In genomic region chr9:20357207-20357503, GRCh38 we compare ENCODE assay signal across 15 cellular contexts.
DNase-seq lines count a peak whose midpoint lies in the region; ATAC-seq and TF ChIP-seq lines count a peak whose summit lies in the region.
"Had no signal": no experiment of that assay in that cellular context is flagged by ENCODE, and none has a peak within 500 bp of the region (broad histone marks: within the 10 kb centered on the region; RNA-seq: fewer than 3 reads in every experiment).

No MANE protein-coding gene starts in this region.

- peak overlapping the region; percentile 67 for H3K27ac Mint-ChIP-seq in stimulated activated naive CD8-positive, alpha-beta T cell treated with anti-CD3 and anti-CD28 coated beads, Interleukin-15, Interleukin-2, amounts not matched to agents 100 ng/mL and 50 ng/mL, for 24 hours
- peak overlapping the region; percentile 94 for H3K27ac Mint-ChIP-seq in chondrocyte (ENCODE audit: unreplicated experiment)
- peak overlapping the region; percentile 49 to 94 (median 79) for H3K27ac Mint-ChIP-seq in naive thymus-derived CD4-positive, alpha-beta T cell

- ATAC-seq in stimulated activated naive CD8-positive, alpha-beta T cell treated with anti-CD3 and anti-CD28 coated beads, Interleukin-15, Interleukin-2, amounts not matched to agents 100 U/mL and 50 U/mL, for 24 hours: no peak
- no peak for ATAC-seq in naive thymus-derived CD4-positive, alpha-beta T cell

- peaks cover 0 to 35% of the 10 kb centered on the region in 2 donors for H3K4me1 ChIP-seq in naive thymus-derived CD4-positive, alpha-beta T cell (ENCODE audit: control insufficient read depth in 2 of 2, insufficient read depth in 2 of 2, low read length in 2 of 2)
- H3K4me1 ChIP-seq in vagina: peaks cover 16% of the 10 kb centered on the region

- CTCF ChIA-PET in naive thymus-derived CD4-positive, alpha-beta T cell (lab: Charles Lee): interaction anchor here (0.6 to 5.4 kb wide), 15 partner anchors 9 to 753 kb away, joined by 3 to 27 read pairs (median 4); partner anchors contain the start of gene MLLT3

- H3K4me3 ChIP-seq in naive thymus-derived CD4-positive, alpha-beta T cell (ENCODE audit: low read length): no peak overlapping the region
- no peak overlapping the region for H3K4me3 ChIP-seq in vagina
- H3K4me3 ChIP-seq: BLaER1 treated with 17β-estradiol and CSF1 and Interleukin-3, amounts not matched to agents 10 nM and 100 nM had no signal

- H3K4me1 Mint-ChIP-seq in stimulated activated naive CD8-positive, alpha-beta T cell treated with anti-CD3 and anti-CD28 coated beads, Interleukin-15, Interleukin-2, amounts not matched to agents 100 ng/mL and 50 ng/mL, for 24 hours (ENCODE audit: low read depth): peaks cover 85% of the 10 kb centered on the region
- peaks cover 54% of the 10 kb centered on the region for H3K4me1 Mint-ChIP-seq in chondrocyte (ENCODE audit: low read depth)
- peaks cover 30 to 88% (median 62%) of the 10 kb centered on the region in 7 donors for H3K4me1 Mint-ChIP-seq in naive thymus-derived CD4-positive, alpha-beta T cell

- H3K36me3 Mint-ChIP-seq in stimulated activated naive CD8-positive, alpha-beta T cell treated with anti-CD3 and anti-CD28 coated beads, Interleukin-15, Interleukin-2, amounts not matched to agents 100 ng/mL and 50 ng/mL, for 24 hours (ENCODE audit: low read depth): peaks cover 40% of the 10 kb centered on the region
- no peaks in the 10 kb centered on the region for H3K36me3 Mint-ChIP-seq in chondrocyte (ENCODE audit: low read depth)
- H3K36me3 Mint-ChIP-seq in naive thymus-derived CD4-positive, alpha-beta T cell: peaks cover 4 to 59% (median 35%) of the 10 kb centered on the region in 5 donors

- H3K27me3 Mint-ChIP-seq in stimulated activated naive CD8-positive, alpha-beta T cell treated with anti-CD3 and anti-CD28 coated beads, Interleukin-15, Interleukin-2, amounts not matched to agents 100 ng/mL and 50 ng/mL, for 24 hours: no peaks in the 10 kb centered on the region
- no peaks in the 10 kb centered on the region for H3K27me3 Mint-ChIP-seq in chondrocyte (ENCODE audit: low read depth)
- H3K27me3 Mint-ChIP-seq in naive thymus-derived CD4-positive, alpha-beta T cell: no peaks in the 10 kb centered on the region

- no peak for DNase-seq in stimulated activated naive CD8-positive, alpha-beta T cell treated with anti-CD3 and anti-CD28 coated beads, Interleukin-15, Interleukin-2, amounts not matched to agents 100 U/mL and 50 U/mL, for 24 hours
- DNase-seq in chondrocyte (ENCODE audit: low spot score): no peak
- no peak for DNase-seq in naive thymus-derived CD4-positive, alpha-beta T cell
- no peak for DNase-seq in vagina (ENCODE audit: extremely low spot score in 2 of 2)
- no peak for DNase-seq in globus pallidus (ENCODE audit: low spot score)
- no peak for DNase-seq in NCI-H2227 (lab: John Stamatoyannopoulos, UW; ENCODE audit: unreplicated experiment)
- DNase-seq in activated CD8-positive, alpha-beta memory T cell treated with anti-CD3 and anti-CD28 coated beads, Interleukin-2, amount 50 U/mL, for 4 hours: no peak
- DNase-seq: activated effector memory CD4-positive, alpha-beta T cell treated with Interleukin-2 at 50 U/mL for 16 hours; midbrain; NCI-H1417; NCI-H526; SJCRH30; WERI-Rb-1 had no signal

- no peaks in the 10 kb centered on the region for H3K9me3 Mint-ChIP-seq in stimulated activated naive CD8-positive, alpha-beta T cell treated with anti-CD3 and anti-CD28 coated beads, Interleukin-15, Interleukin-2, amounts not matched to agents 100 ng/mL and 50 ng/mL, for 24 hours
- no peaks in the 10 kb centered on the region for H3K9me3 Mint-ChIP-seq in chondrocyte (ENCODE audit: low read depth)
- H3K9me3 Mint-ChIP-seq in naive thymus-derived CD4-positive, alpha-beta T cell: peaks cover 0 to under 1% (median 0%) of the 10 kb centered on the region in 11 donors

- no peak for TF ChIP-seq POLR2A in vagina (IDR thresholded peaks at IDR 0.05)

- no peak overlapping the region for H3K27ac ChIP-seq in naive thymus-derived CD4-positive, alpha-beta T cell (ENCODE audit: low read depth, low read length)
- H3K27ac ChIP-seq in vagina: peak overlapping the region; percentile 38
- H3K27ac ChIP-seq: BLaER1 treated with 17β-estradiol and CSF1 and Interleukin-3, amounts not matched to agents 10 nM and 100 nM; SJCRH30; WERI-Rb-1 had no signal

- no peaks in the 10 kb centered on the region for H3K27me3 ChIP-seq in naive thymus-derived CD4-positive, alpha-beta T cell (ENCODE audit: control insufficient read depth in 2 of 2, insufficient read depth in 2 of 2, low read length in 2 of 2)
- no peaks in the 10 kb centered on the region for H3K27me3 ChIP-seq in vagina
- H3K27me3 ChIP-seq: BLaER1 treated with 17β-estradiol and CSF1 and Interleukin-3, amounts not matched to agents 10 nM and 100 nM; SJCRH30 had no signal

- TF ChIP-seq CTCF in chondrocyte (IDR thresholded peaks at IDR 0.05) (no peak), vagina (IDR thresholded peaks at IDR 0.05) (no peak)

- H3K4me3 Mint-ChIP-seq in stimulated activated naive CD8-positive, alpha-beta T cell treated with anti-CD3 and anti-CD28 coated beads, Interleukin-15, Interleukin-2, amounts not matched to agents 100 ng/mL and 50 ng/mL, for 24 hours: no peak overlapping the region
- peak overlapping the region; percentile 65 for H3K4me3 Mint-ChIP-seq in chondrocyte (ENCODE audit: unreplicated experiment)
- H3K4me3 Mint-ChIP-seq in naive thymus-derived CD4-positive, alpha-beta T cell: peak overlapping the region in 6 of 10 donors; percentile 9 to 70 (median 54)

- H3K36me3 ChIP-seq in naive thymus-derived CD4-positive, alpha-beta T cell (ENCODE audit: control insufficient read depth in 2 of 3, insufficient read depth in 3 of 3, low read length in 3 of 3): peaks cover 0 to 21% (median 10%) of the 10 kb centered on the region in 3 experiments
- peaks cover 0 to 3% of the 10 kb centered on the region in 2 donors for H3K36me3 ChIP-seq in vagina
- H3K36me3 ChIP-seq: BLaER1 treated with 17β-estradiol and CSF1 and Interleukin-3, amounts not matched to agents 10 nM and 100 nM; SJCRH30; WERI-Rb-1 had no signal

- intact Hi-C loops in naive thymus-derived CD4-positive, alpha-beta T cell (cut with micrococcal nuclease): loop anchor here (2.0 to 10.0 kb wide), 7 partner anchors 40 to 755 kb away; partner anchors contain the start of gene FOCAD (in 1 of the 2)
- intact Hi-C loops in vagina (cut with DNase I): no loop called here

- POLR2A ChIA-PET in naive thymus-derived CD4-positive, alpha-beta T cell (lab: Charles Lee): interaction anchor here (1.0 to 2.0 kb wide), 6 partner anchors 9 to 265 kb away, joined by 3 to 5 read pairs (median 5); no protein-coding TSS in a partner anchor

- H3K9me3 ChIP-seq in naive thymus-derived CD4-positive, alpha-beta T cell (ENCODE audit: control insufficient read depth in 2 of 3, low read length in 3 of 3): no peaks in the 10 kb centered on the region
- H3K9me3 ChIP-seq in vagina: no peaks in the 10 kb centered on the region
- H3K9me3 ChIP-seq: BLaER1 treated with 17β-estradiol and CSF1 and Interleukin-3, amounts not matched to agents 10 nM and 100 nM; SJCRH30 had no signal
